In the genomic region with DNA sequence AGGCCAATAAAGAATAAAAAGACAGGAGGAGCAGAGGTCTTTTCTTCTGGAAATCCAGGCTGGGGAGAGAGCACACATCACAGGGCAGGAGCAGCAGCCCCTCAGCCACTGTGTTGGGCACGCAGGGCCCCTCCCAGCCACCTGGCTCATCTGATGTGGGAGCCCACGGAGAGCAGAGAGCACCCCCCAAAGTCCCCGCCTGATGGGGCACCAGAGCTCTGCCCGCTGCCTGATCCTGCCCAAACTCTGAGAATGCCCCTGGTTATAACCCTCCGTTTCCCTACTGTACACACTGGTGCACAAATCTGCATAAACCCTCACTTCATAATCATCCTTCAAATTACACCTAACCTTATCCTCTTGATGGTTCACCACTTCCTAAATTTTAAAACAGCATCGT, we compare ENCODE assay signal across 9 cellular contexts.
DNase-seq lines count a peak whose midpoint lies in the region; ATAC-seq and TF ChIP-seq lines count a peak whose summit lies in the region.
"Had no signal": no experiment of that assay in that cellular context is flagged by ENCODE, and none has a peak within 500 bp of the region (broad histone marks: within the 10 kb centered on the region; RNA-seq: fewer than 3 reads in every experiment).

No MANE protein-coding gene starts in this region.

- in situ Hi-C loops in mammary epithelial cell (cut with MboI; ENCODE audit: low sequenced_read_pairs in 2 of 2): no loop called here

- peaks cover 68% of the 10 kb centered on the region for H3K4me1 ChIP-seq in rectal smooth muscle tissue (ENCODE audit: control insufficient read depth, insufficient read depth, low read length)
- H3K4me1 ChIP-seq in mammary epithelial cell (ENCODE audit: insufficient read depth, low read length): peaks cover 11% of the 10 kb centered on the region

- dilution Hi-C loops in mammary epithelial cell (cut with HindIII; ENCODE audit: low sequenced_read_pairs): no loop called here

- H3K27ac ChIP-seq in rectal smooth muscle tissue (ENCODE audit: low read depth, low read length) (peak overlapping the region; percentile 48), mammary epithelial cell (ENCODE audit: insufficient read depth, low read depth, low read length) (no peak overlapping the region)

- peaks cover 9% of the 10 kb centered on the region for H3K36me3 Mint-ChIP-seq in central memory CD8-positive, alpha-beta T cell (ENCODE audit: insufficient read depth)

- no peak overlapping the region for H3K4me3 ChIP-seq in rectal smooth muscle tissue (ENCODE audit: low read length)
- H3K4me3 ChIP-seq in mammary epithelial cell (replicated peaks in 1 of 3; ENCODE audit: insufficient read depth in 1 of 3, low read depth in 2 of 3, low read length in 3 of 3): no peak overlapping the region
- H3K4me3 ChIP-seq: ovary had no signal

- DNase-seq in central memory CD8-positive, alpha-beta T cell (ENCODE audit: low spot score in 2 of 2): no peak
- DNase-seq in activated gamma-delta T cell treated with Interleukin-2 at 50 U/mL for 16 hours: no peak
- no peak for DNase-seq in NCI-H2196 treated with DMSO at 0.1 percent for 48 hours (lab: John Stamatoyannopoulos, UW; ENCODE audit: unreplicated experiment)
- no peak for DNase-seq in mammary epithelial cell
- DNase-seq in NCI-H446 (lab: John Stamatoyannopoulos, UW): no peak

- H4K20me1 ChIP-seq in mammary epithelial cell (ENCODE audit: insufficient read depth, low read length): no peaks in the 10 kb centered on the region

- ATAC-seq in GM19351 (IDR thresholded peaks at IDR 0.05; ENCODE audit: unreplicated experiment) (peak; percentile 4), HG03342 (IDR thresholded peaks at IDR 0.05; ENCODE audit: unreplicated experiment) (peak; percentile 10)
- peak; percentile 38 for ATAC-seq in central memory CD8-positive, alpha-beta T cell (replicated peaks; ENCODE audit: extremely low read depth, poor library complexity, severe bottlenecking)

- H3K27me3 ChIP-seq in rectal smooth muscle tissue (ENCODE audit: control insufficient read depth, insufficient read depth, low read length) (no peaks in the 10 kb centered on the region), mammary epithelial cell (ENCODE audit: insufficient read depth, low read length) (no peaks in the 10 kb centered on the region)
- H3K27me3 ChIP-seq: ovary had no signal

- peaks cover 17% of the 10 kb centered on the region for H3K79me2 ChIP-seq in mammary epithelial cell (ENCODE audit: insufficient read depth, low read length)

- no TSS peak for BruUV-seq in mammary epithelial cell (replicated peaks; lab: Mats Ljungman, UMichigan)

- 92% methylated on average over 3 of the region's 6 CpGs for WGBS in mammary epithelial cell (ENCODE audit: low coverage, missing lambda C conversion rate)

- CTCF ChIA-PET in mammary epithelial cell (lab: Charles Lee; ENCODE audit: low non-redundant PET): no interaction called here

- no peaks in the 10 kb centered on the region for H3K27me3 Mint-ChIP-seq in central memory CD8-positive, alpha-beta T cell

- H3K36me3 ChIP-seq in rectal smooth muscle tissue (ENCODE audit: control insufficient read depth, insufficient read depth, low read length) (no peaks in the 10 kb centered on the region), mammary epithelial cell (ENCODE audit: insufficient read depth, low read length) (no peaks in the 10 kb centered on the region)
- H3K36me3 ChIP-seq: ovary had no signal

- H3K9ac ChIP-seq in rectal smooth muscle tissue (ENCODE audit: low read length) (no peak overlapping the region), mammary epithelial cell (ENCODE audit: insufficient read depth, low read length) (no peak overlapping the region)

- peak overlapping the region; percentile 74 for H3K4me3 Mint-ChIP-seq in central memory CD8-positive, alpha-beta T cell

- peak overlapping the region; percentile 95 for H3K27ac Mint-ChIP-seq in central memory CD8-positive, alpha-beta T cell (ENCODE audit: low read depth)

- peaks cover 66% of the 10 kb centered on the region for H3K4me1 Mint-ChIP-seq in central memory CD8-positive, alpha-beta T cell

- no peaks in the 10 kb centered on the region for H3K9me3 Mint-ChIP-seq in central memory CD8-positive, alpha-beta T cell

- H3K9me3 ChIP-seq in mammary epithelial cell (replicated peaks; ENCODE audit: insufficient read depth, low read length): no peaks in the 10 kb centered on the region
- H3K9me3 ChIP-seq: ovary had no signal

- intact Hi-C loops in mammary epithelial cell (cut with micrococcal nuclease): no loop called here

- H3K4me2 ChIP-seq in mammary epithelial cell (ENCODE audit: insufficient read depth, low read depth, low read length): no peak overlapping the region

- no peak for TF ChIP-seq CTCF in mammary epithelial cell (conservative IDR thresholded peaks at IDR 0.05 in 1 of 2, IDR thresholded peaks at IDR 0.05 in 1 of 2; ENCODE audit: extremely low read depth in 1 of 2, insufficient read depth in 1 of 2, low read depth in 1 of 2, low read length in 2 of 2)

- no peak overlapping the region for H2AFZ ChIP-seq in mammary epithelial cell (ENCODE audit: low read depth, low read length)
